20 cellular contexts compared by ENCODE assay signal in the genomic region with DNA sequence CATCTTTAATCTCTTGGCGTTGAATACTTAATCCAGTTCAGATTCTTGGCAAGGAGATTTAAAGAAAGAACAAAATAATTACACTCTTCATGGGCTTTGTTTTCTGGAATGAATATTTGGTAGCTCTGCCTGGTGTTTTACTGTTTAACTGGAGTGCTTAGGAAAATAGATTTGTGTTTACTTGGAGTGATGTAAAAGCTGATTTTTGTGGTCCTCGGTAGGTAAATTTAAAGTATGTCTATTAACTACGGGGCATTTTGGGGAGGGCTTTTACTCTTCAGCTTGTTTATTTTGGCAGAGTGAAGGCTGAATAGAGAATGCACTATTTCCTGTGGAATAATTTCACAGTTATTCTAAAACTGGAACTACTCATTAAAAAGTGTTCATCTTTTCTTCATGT.
DNase-seq lines count a peak whose midpoint lies in the region; ATAC-seq and TF ChIP-seq lines count a peak whose summit lies in the region.
"Had no signal": no experiment of that assay in that cellular context is flagged by ENCODE, and none has a peak within 500 bp of the region (broad histone marks: within the 10 kb centered on the region; RNA-seq: fewer than 3 reads in every experiment).

No MANE protein-coding gene starts in this region.

- no peak overlapping the region for H3K4ac ChIP-seq in mesenchymal stem cell (ENCODE audit: low read depth in 1 of 2, low read length in 2 of 2)

- H3K4me1 ChIP-seq in mesenchymal stem cell (ENCODE audit: control insufficient read depth, insufficient read depth, low read depth, low read length), result no peaks in the 10 kb centered on the region
- H3K4me1 ChIP-seq: heart left ventricle, pancreas had no signal

- H3K18ac ChIP-seq in mesenchymal stem cell (ENCODE audit: low read depth in 1 of 2, low read length in 2 of 2), result no peak overlapping the region

- no peak overlapping the region for H2BK5ac ChIP-seq in mesenchymal stem cell (ENCODE audit: low read depth, low read length, poor library complexity, severe bottlenecking)

- in situ Hi-C loops in brain microvascular endothelial cell (cut with HindIII; ENCODE audit: low pct_ligation_motif_present, low sequenced_read_pairs), result no loop called here

- peak overlapping the region; percentile 91 for H3K27ac Mint-ChIP-seq in Calu3 (ENCODE audit: unreplicated experiment)
- H3K27ac Mint-ChIP-seq: dendritic cell treated with granulocyte-macrophage colony-stimulating factor and Interleukin-4, amounts not matched to agents 40 ng/mL and 50 ng/mL, for 4 days had no signal

- no peaks in the 10 kb centered on the region for H3K36me3 ChIP-seq in brain microvascular endothelial cell (replicated peaks)
- H3K36me3 ChIP-seq in mesenchymal stem cell (ENCODE audit: control insufficient read depth in 1 of 2, insufficient read depth in 2 of 2, low read depth in 1 of 2, low read length in 2 of 2), result no peaks in the 10 kb centered on the region
- H3K36me3 ChIP-seq: esophagus squamous epithelium, heart left ventricle, pancreas, tibial artery had no signal

- H3K9me3 Mint-ChIP-seq in Calu3 (ENCODE audit: low read depth, unreplicated experiment), result no peaks in the 10 kb centered on the region
- H3K9me3 Mint-ChIP-seq: dendritic cell treated with granulocyte-macrophage colony-stimulating factor and Interleukin-4, amounts not matched to agents 40 ng/mL and 50 ng/mL, for 4 days had no signal

- peaks cover 79% of the 10 kb centered on the region for H3K4me1 Mint-ChIP-seq in Calu3 (ENCODE audit: low read depth, unreplicated experiment)

- no peak overlapping the region for H3K23ac ChIP-seq in mesenchymal stem cell (ENCODE audit: low read length in 2 of 2)

- H3K36me3 Mint-ChIP-seq in Calu3 (ENCODE audit: insufficient read depth, unreplicated experiment), result peaks cover 40% of the 10 kb centered on the region

- H3K79me1 ChIP-seq in mesenchymal stem cell (replicated peaks; ENCODE audit: low read length, poor library complexity, severe bottlenecking), result no peaks in the 10 kb centered on the region

- peak overlapping the region; percentile 55 for H3K4me3 Mint-ChIP-seq in Calu3 (ENCODE audit: low read depth, unreplicated experiment)
- H3K4me3 Mint-ChIP-seq: dendritic cell treated with granulocyte-macrophage colony-stimulating factor and Interleukin-4, amounts not matched to agents 40 ng/mL and 50 ng/mL, for 4 days had no signal

- H3K27me3 ChIP-seq in brain microvascular endothelial cell (replicated peaks) (no peaks in the 10 kb centered on the region), mesenchymal stem cell (ENCODE audit: control insufficient read depth in 1 of 2, insufficient read depth in 1 of 2, low read length in 2 of 2) (no peaks in the 10 kb centered on the region)
- H3K27me3 ChIP-seq: esophagus squamous epithelium, heart left ventricle, pancreas, tibial artery had no signal

- TF ChIP-seq CTCF in Calu3 (IDR thresholded peaks at IDR 0.05; ENCODE audit: unreplicated experiment) (no peak), brain microvascular endothelial cell (IDR thresholded peaks at IDR 0.05; ENCODE audit: low read depth, low read length, missing control alignments) (no peak)

- H4K8ac ChIP-seq in mesenchymal stem cell (ENCODE audit: low read length), result no peak overlapping the region

- no peak overlapping the region for H2AFZ ChIP-seq in mesenchymal stem cell (ENCODE audit: low read depth, low read length)

- no peaks in the 10 kb centered on the region for H3K9me3 ChIP-seq in mesenchymal stem cell (ENCODE audit: control insufficient read depth, low read length)
- H3K9me3 ChIP-seq: esophagus squamous epithelium, heart left ventricle, pancreas, tibial artery had no signal

- intact Hi-C loops in Calu3 (cut with micrococcal nuclease; ENCODE audit: unreplicated experiment), result no loop called here

- no peak overlapping the region for H2BK120ac ChIP-seq in mesenchymal stem cell (ENCODE audit: low read depth, low read length)

- H3K4me2 ChIP-seq in mesenchymal stem cell (ENCODE audit: low read length, poor library complexity, severe bottlenecking), result no peak overlapping the region

- H3K27me3 Mint-ChIP-seq in Calu3 (ENCODE audit: unreplicated experiment), result no peaks in the 10 kb centered on the region
- H3K27me3 Mint-ChIP-seq: dendritic cell treated with granulocyte-macrophage colony-stimulating factor and Interleukin-4, amounts not matched to agents 40 ng/mL and 50 ng/mL, for 4 days had no signal

- peak overlapping the region; percentile 4 for H3K9ac ChIP-seq in mesenchymal stem cell (ENCODE audit: low read length)

- CTCF ChIA-PET in Calu3 (lab: Charles Lee), result interaction anchor here (0.7 to 5.4 kb wide), 7 partner anchors 9 to 139 kb away, joined by 3 to 61 read pairs (median 4); no protein-coding TSS in a partner anchor

- H2BK12ac ChIP-seq in mesenchymal stem cell (ENCODE audit: low read length in 2 of 2), result no peak overlapping the region

- DNase-seq in Calu3 (no peak), M059J (ENCODE audit: low read depth) (peak; percentile 34), brain microvascular endothelial cell (no peak), mesenchymal stem cell (no peak), activated gamma-delta T cell (lab: John Stamatoyannopoulos, UW) (no peak), COLO668 (lab: John Stamatoyannopoulos, UW; ENCODE audit: unreplicated experiment) (no peak), NCI-H510A treated with DMSO at 0.1 percent for 48 hours (lab: John Stamatoyannopoulos, UW) (no peak)
- DNase-seq: activated CD4-positive, alpha-beta T cell treated with anti-CD3 and anti-CD28 coated beads for 4 hours; activated CD8-positive, alpha-beta memory T cell treated with anti-CD3 and anti-CD28 coated beads, Interleukin-2, amount 50 U/mL, for 48 hours; AML-193; aorta; esophagus squamous epithelium; heart left ventricle; kidney; NCI-H2227 treated with DMSO at 0.1 percent for 48 hours; pancreas; small intestine; tibial artery had no signal

- no peak overlapping the region for H4K91ac ChIP-seq in mesenchymal stem cell (ENCODE audit: low read length)

- no peak overlapping the region for H2BK15ac ChIP-seq in mesenchymal stem cell (ENCODE audit: low read depth, poor library complexity, severe bottlenecking)

- H3K27ac ChIP-seq in brain microvascular endothelial cell (peak overlapping the region; percentile 27), mesenchymal stem cell (ENCODE audit: low read length, poor library complexity, severe bottlenecking) (peak overlapping the region; percentile 29)
- H3K27ac ChIP-seq: heart left ventricle, pancreas, tibial artery had no signal

- 30% methylated on average over 3 of the region's 3 CpGs for WGBS in mesenchymal stem cell

- no peak overlapping the region for H3K14ac ChIP-seq in mesenchymal stem cell (ENCODE audit: low read length in 2 of 2)

- ATAC-seq in HG02884 (IDR thresholded peaks at IDR 0.05; ENCODE audit: unreplicated experiment), result no peak
- ATAC-seq: heart left ventricle, pancreas had no signal

- no peak overlapping the region for H3K4me3 ChIP-seq in brain microvascular endothelial cell (ENCODE audit: low read depth, low read length)
- no peak overlapping the region for H3K4me3 ChIP-seq in mesenchymal stem cell (ENCODE audit: insufficient read depth in 1 of 2, low read depth in 1 of 2, low read length in 2 of 2)
- H3K4me3 ChIP-seq: esophagus squamous epithelium, heart left ventricle, pancreas, tibial artery had no signal

- H2AK5ac ChIP-seq in mesenchymal stem cell (ENCODE audit: low read length, severe bottlenecking), result no peak overlapping the region

- no TSS peak for BruUV-seq in Calu3 (replicated peaks; lab: Mats Ljungman, UMichigan)
